12 cellular contexts compared by ENCODE assay signal in the genomic region with DNA sequence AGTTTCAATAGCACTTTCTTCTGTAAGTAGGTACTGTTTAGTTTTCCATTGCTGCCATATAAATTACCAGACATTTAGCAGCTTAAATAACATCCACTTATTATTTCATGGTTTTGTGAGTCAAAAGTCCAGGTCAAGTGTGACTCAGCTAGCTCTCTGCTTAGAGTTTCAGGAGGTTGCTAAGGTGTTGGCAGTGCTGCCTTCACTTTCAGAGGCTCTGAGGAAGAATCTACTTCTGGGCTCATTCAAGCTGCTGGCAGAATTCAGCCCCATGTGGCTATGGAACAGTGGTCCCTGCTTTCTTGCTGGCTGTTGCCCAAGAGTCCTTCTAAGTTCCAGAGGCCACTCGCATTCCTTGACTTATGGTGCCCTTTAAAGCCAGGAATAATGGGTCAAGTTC. TPM values are rescaled to one million over a fixed set of nuclear protein-coding genes. Genes with fewer than 3 reads are reported as not detected.
DNase-seq lines count a peak whose midpoint lies in the region; ATAC-seq and TF ChIP-seq lines count a peak whose summit lies in the region.
"Had no signal": no experiment of that assay in that cellular context is flagged by ENCODE, and none has a peak within 500 bp of the region (broad histone marks: within the 10 kb centered on the region; RNA-seq: fewer than 3 reads in every experiment).

No MANE protein-coding gene starts in this region.

- no peak overlapping the region for H3K27ac Mint-ChIP-seq in activated CD8-positive, alpha-beta T cell treated with anti-CD3 and anti-CD28 coated beads for 36 hours
- no peak overlapping the region for H3K27ac Mint-ChIP-seq in activated CD8-positive, alpha-beta T cell treated with anti-CD3 and anti-CD28 coated beads, Interleukin-2, amount 10 ng/mL, durations not matched to agents 7 days and 5 days
- no peak overlapping the region for H3K27ac Mint-ChIP-seq in stimulated activated effector memory CD8-positive, alpha-beta T cell treated with anti-CD3 and anti-CD28 coated beads, Interleukin-12 subunit alpha, Interleukin-12 subunit beta, amount 100 ng/mL, for 72 hours
- H3K27ac Mint-ChIP-seq: activated naive CD8-positive, alpha-beta T cell had no signal

- no peaks in the 10 kb centered on the region for H3K27me3 Mint-ChIP-seq in activated CD8-positive, alpha-beta T cell treated with anti-CD3 and anti-CD28 coated beads for 36 hours
- H3K27me3 Mint-ChIP-seq in activated CD8-positive, alpha-beta T cell treated with anti-CD3 and anti-CD28 coated beads, Interleukin-2, amount 10 ng/mL, durations not matched to agents 7 days and 5 days (ENCODE audit: low read depth) = no peaks in the 10 kb centered on the region
- H3K27me3 Mint-ChIP-seq: activated naive CD8-positive, alpha-beta T cell had no signal

- no peaks in the 10 kb centered on the region for H3K4me1 ChIP-seq in heart left ventricle

- 78 to 97% (median 88%) methylated on average over 1 of the region's 1 CpG for WGBS in heart left ventricle, 4 donors

- H3K4me3 ChIP-seq in heart left ventricle = no peak overlapping the region
- H3K4me3 ChIP-seq: esophagus muscularis mucosa had no signal

- no peak overlapping the region for H3K4me3 Mint-ChIP-seq in activated CD8-positive, alpha-beta T cell treated with anti-CD3 and anti-CD28 coated beads for 36 hours
- no peak overlapping the region for H3K4me3 Mint-ChIP-seq in activated CD8-positive, alpha-beta T cell treated with anti-CD3 and anti-CD28 coated beads, Interleukin-2, amount 10 ng/mL, durations not matched to agents 7 days and 5 days
- H3K4me3 Mint-ChIP-seq in stimulated activated effector memory CD8-positive, alpha-beta T cell treated with anti-CD3 and anti-CD28 coated beads, Interleukin-12 subunit alpha, Interleukin-12 subunit beta, amount 100 ng/mL, for 72 hours = no peak overlapping the region
- H3K4me3 Mint-ChIP-seq: activated naive CD8-positive, alpha-beta T cell had no signal

- no peak for TF ChIP-seq CTCF in activated CD8-positive, alpha-beta T cell treated with anti-CD3 and anti-CD28 coated beads for 36 hours (IDR thresholded peaks at IDR 0.05)
- no peak for TF ChIP-seq CTCF in heart left ventricle (IDR thresholded peaks at IDR 0.05)

- CTCF ChIA-PET in activated CD8-positive, alpha-beta T cell treated with anti-CD3 and anti-CD28 coated beads for 36 hours (lab: Charles Lee) = no interaction called here
- CTCF ChIA-PET in activated CD8-positive, alpha-beta T cell treated with anti-CD3 and anti-CD28 coated beads, Interleukin-2, amount 10 ng/mL, durations not matched to agents 7 days and 5 days (lab: Charles Lee) = no interaction called here

- H3K27ac ChIP-seq in heart left ventricle = no peak overlapping the region
- H3K27ac ChIP-seq: esophagus muscularis mucosa had no signal

- ATAC-seq in activated CD8-positive, alpha-beta T cell treated with anti-CD3 and anti-CD28 coated beads for 36 hours = peak; percentile 48
- ATAC-seq in activated CD8-positive, alpha-beta T cell treated with anti-CD3 and anti-CD28 coated beads, Interleukin-2, amount 10 ng/mL, durations not matched to agents 7 days and 5 days = no peak
- peak; percentile 41 for ATAC-seq in esophagus mucosa
- peak; percentile 83 for ATAC-seq in stimulated activated effector memory CD8-positive, alpha-beta T cell treated with anti-CD3 and anti-CD28 coated beads, Interleukin-12 subunit alpha, Interleukin-12 subunit beta, amount 100 ng/mL, for 72 hours
- no peak for ATAC-seq in heart left ventricle

- intact Hi-C loops in activated CD8-positive, alpha-beta T cell treated with anti-CD3 and anti-CD28 coated beads for 36 hours (cut with micrococcal nuclease) = no loop called here
- intact Hi-C loops in heart left ventricle (cut with DNase I) = no loop called here

- peak; percentile 18 for DNase-seq in activated CD8-positive, alpha-beta T cell treated with anti-CD3 and anti-CD28 coated beads for 36 hours
- no peak for DNase-seq in activated CD8-positive, alpha-beta T cell treated with anti-CD3 and anti-CD28 coated beads, Interleukin-2, amount 10 ng/mL, durations not matched to agents 7 days and 5 days
- DNase-seq in M059J (ENCODE audit: low read depth) (peak; percentile 84), heart left ventricle (no peak), inferior parietal cortex (ENCODE audit: extremely low spot score) (no peak), globus pallidus (ENCODE audit: low spot score) (no peak)
- no peak for DNase-seq in stimulated activated effector memory CD8-positive, alpha-beta T cell treated with anti-CD3 and anti-CD28 coated beads, Interleukin-12 subunit alpha, Interleukin-12 subunit beta, amount 100 ng/mL, for 72 hours (ENCODE audit: low spot score in 2 of 2)
- DNase-seq: midbrain, NCI-H1092 had no signal

- H3K9me3 Mint-ChIP-seq in activated CD8-positive, alpha-beta T cell treated with anti-CD3 and anti-CD28 coated beads for 36 hours = no peaks in the 10 kb centered on the region
- no peaks in the 10 kb centered on the region for H3K9me3 Mint-ChIP-seq in activated CD8-positive, alpha-beta T cell treated with anti-CD3 and anti-CD28 coated beads, Interleukin-2, amount 10 ng/mL, durations not matched to agents 7 days and 5 days (ENCODE audit: insufficient read depth)
- no peaks in the 10 kb centered on the region for H3K9me3 Mint-ChIP-seq in stimulated activated effector memory CD8-positive, alpha-beta T cell treated with anti-CD3 and anti-CD28 coated beads, Interleukin-12 subunit alpha, Interleukin-12 subunit beta, amount 100 ng/mL, for 72 hours

- no peak for TF ChIP-seq POLR2A in heart left ventricle (IDR thresholded peaks at IDR 0.05)

- peaks cover 10% of the 10 kb centered on the region for H3K36me3 Mint-ChIP-seq in activated CD8-positive, alpha-beta T cell treated with anti-CD3 and anti-CD28 coated beads for 36 hours (ENCODE audit: low read depth)
- peaks cover 1% of the 10 kb centered on the region for H3K36me3 Mint-ChIP-seq in activated CD8-positive, alpha-beta T cell treated with anti-CD3 and anti-CD28 coated beads, Interleukin-2, amount 10 ng/mL, durations not matched to agents 7 days and 5 days (ENCODE audit: low read depth)
- H3K36me3 Mint-ChIP-seq in stimulated activated effector memory CD8-positive, alpha-beta T cell treated with anti-CD3 and anti-CD28 coated beads, Interleukin-12 subunit alpha, Interleukin-12 subunit beta, amount 100 ng/mL, for 72 hours = peaks cover 9% of the 10 kb centered on the region

- H3K9me3 ChIP-seq in heart left ventricle = no peaks in the 10 kb centered on the region
- H3K9me3 ChIP-seq: esophagus muscularis mucosa had no signal

- H3K4me1 Mint-ChIP-seq in activated CD8-positive, alpha-beta T cell treated with anti-CD3 and anti-CD28 coated beads for 36 hours (ENCODE audit: low read depth) = peaks cover 6% of the 10 kb centered on the region
- H3K4me1 Mint-ChIP-seq in activated CD8-positive, alpha-beta T cell treated with anti-CD3 and anti-CD28 coated beads, Interleukin-2, amount 10 ng/mL, durations not matched to agents 7 days and 5 days (ENCODE audit: low read depth) = peaks cover under 1% of the 10 kb centered on the region
- H3K4me1 Mint-ChIP-seq in stimulated activated effector memory CD8-positive, alpha-beta T cell treated with anti-CD3 and anti-CD28 coated beads, Interleukin-12 subunit alpha, Interleukin-12 subunit beta, amount 100 ng/mL, for 72 hours = no peaks in the 10 kb centered on the region

- POLR2A ChIA-PET in activated CD8-positive, alpha-beta T cell treated with anti-CD3 and anti-CD28 coated beads for 36 hours (lab: Charles Lee) = no interaction called here
- POLR2A ChIA-PET in activated CD8-positive, alpha-beta T cell treated with anti-CD3 and anti-CD28 coated beads, Interleukin-2, amount 10 ng/mL, durations not matched to agents 7 days and 5 days (lab: Charles Lee) = no interaction called here

- H3K36me3 ChIP-seq in heart left ventricle = peaks cover 0 to 3% (median 0%) of the 10 kb centered on the region in 9 donors
- H3K36me3 ChIP-seq: esophagus muscularis mucosa had no signal

- no peaks in the 10 kb centered on the region for H3K27me3 ChIP-seq in heart left ventricle
- H3K27me3 ChIP-seq: esophagus muscularis mucosa had no signal

RNA-seq across cellular contexts. Expression of a gene that starts 4.5 kb away (rescaled TPM):
- 1 to 10 TPM; 3.1 to 3.6 TPM for total RNA-seq in activated CD8-positive, alpha-beta T cell treated with anti-CD3 and anti-CD28 coated beads for 36 hours
- total RNA-seq in activated CD8-positive, alpha-beta T cell treated with anti-CD3 and anti-CD28 coated beads, Interleukin-2, amount 10 ng/mL, durations not matched to agents 7 days and 5 days = 1 to 10 TPM; 4.1 to 4.5 TPM
- 0.37 and 1.5 TPM in 2 replicates for total RNA-seq in M059J (2014; rRNA removed; shearing (Covaris generic))
- 2.9 TPM for total RNA-seq in esophagus mucosa
- 1 to 10 TPM in 7 of 9 donors, under 1 TPM in 2; 0.63 to 2.6 (median 1.4) TPM for total RNA-seq in heart left ventricle
- 1 to 10 TPM; 1.2 to 1.9 TPM for polyA plus RNA-seq in heart left ventricle

Comparison
In these comparisons a context has a peak if more than half of its experiments do, and no peak if none do; other contexts are left out.
1. ATAC-seq: peak in activated CD8-positive, alpha-beta T cell treated with anti-CD3 and anti-CD28 coated beads for 36 hours (single experiment), esophagus mucosa (single experiment) and stimulated activated effector memory CD8-positive, alpha-beta T cell treated with anti-CD3 and anti-CD28 coated beads, Interleukin-12 subunit alpha, Interleukin-12 subunit beta, amount 100 ng/mL, for 72 hours (single experiment); none in activated CD8-positive, alpha-beta T cell treated with anti-CD3 and anti-CD28 coated beads, Interleukin-2, amount 10 ng/mL, durations not matched to agents 7 days and 5 days (single experiment) and heart left ventricle (0 of 4).
2. DNase-seq: peak in activated CD8-positive, alpha-beta T cell treated with anti-CD3 and anti-CD28 coated beads for 36 hours (single experiment) and M059J (single experiment); none in activated CD8-positive, alpha-beta T cell treated with anti-CD3 and anti-CD28 coated beads, Interleukin-2, amount 10 ng/mL, durations not matched to agents 7 days and 5 days (single experiment), stimulated activated effector memory CD8-positive, alpha-beta T cell treated with anti-CD3 and anti-CD28 coated beads, Interleukin-12 subunit alpha, Interleukin-12 subunit beta, amount 100 ng/mL, for 72 hours (0 of 2), heart left ventricle (0 of 5), inferior parietal cortex (single experiment) and globus pallidus (single experiment).